Comparison of ENCODE assay signal across 20 cellular contexts in the genomic region with DNA sequence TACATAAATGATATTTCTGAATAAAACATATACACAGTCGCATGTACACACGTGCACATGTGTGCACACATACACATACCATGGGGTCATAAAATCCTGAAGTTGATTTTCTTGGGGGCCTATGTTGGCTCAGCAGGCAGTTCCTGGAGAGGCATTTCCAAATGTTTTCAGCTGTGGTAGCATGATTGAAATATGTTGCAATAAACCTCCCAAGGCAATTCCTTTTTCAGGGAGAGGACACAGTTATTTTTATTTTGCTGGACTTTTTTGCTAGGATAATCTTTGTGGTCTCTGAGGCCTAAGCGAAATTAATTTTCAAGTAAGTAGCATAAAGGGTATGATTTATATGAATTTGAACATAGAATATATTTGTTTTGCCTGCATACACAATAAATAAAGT.
DNase-seq lines count a peak whose midpoint lies in the region; ATAC-seq, FAIRE-seq and TF ChIP-seq lines count a peak whose summit lies in the region.
"Had no signal": no experiment of that assay in that cellular context is flagged by ENCODE, and none has a peak within 500 bp of the region (broad histone marks: within the 10 kb centered on the region; RNA-seq: fewer than 3 reads in every experiment).

No MANE protein-coding gene starts in this region.

- no peak for TF ChIP-seq POLR2A in HepG2 (IDR thresholded peaks at IDR 0.05; ENCODE audit: insufficient read depth in 1 of 2, low read depth in 2 of 2, low read length in 2 of 2)
- no peak for TF ChIP-seq POLR2A in right lobe of liver (IDR thresholded peaks at IDR 0.05)

- H3K4me3 Mint-ChIP-seq in neural crest cell: no peak overlapping the region
- H3K4me3 Mint-ChIP-seq: CD4-positive, alpha-beta T cell; GM23338 had no signal

- TF ChIP-seq EP300 in HepG2 (IDR thresholded peaks at IDR 0.05; ENCODE audit: low read depth in 2 of 2, low read length in 2 of 2) (no peak), HepG2 (CRISPR knock-in tag; IDR thresholded peaks at IDR 0.05; ENCODE audit: borderline replicate concordance) (no peak)

- intact Hi-C loops in HepG2 (cut with micrococcal nuclease; ENCODE audit: unreplicated experiment) (no loop called here), right lobe of liver (cut with DNase I) (no loop called here)

- peaks cover 11% of the 10 kb centered on the region for H3K4me1 Mint-ChIP-seq in neural crest cell

- H3K79me2 ChIP-seq in HepG2 (ENCODE audit: insufficient read depth, low read length): no peaks in the 10 kb centered on the region

- H3K4me2 ChIP-seq in HepG2 (ENCODE audit: low read depth, low read length): no peak overlapping the region
- H3K4me2 ChIP-seq: A549, GM23338 had no signal

- H3K4me1 ChIP-seq in HepG2 (ENCODE audit: insufficient read depth, low read length) (no peaks in the 10 kb centered on the region), right lobe of liver (peaks cover 0 to 5% (median 0%) of the 10 kb centered on the region in 4 donors), adipocyte (ENCODE audit: control insufficient read depth, insufficient read depth, low read length) (peaks cover 21% of the 10 kb centered on the region)
- H3K4me1 ChIP-seq: Caco-2 had no signal

- TF ChIP-seq RAD21 in HepG2 (CRISPR knock-in tag; IDR thresholded peaks at IDR 0.05): no peak

- H4K20me1 ChIP-seq in HepG2 (ENCODE audit: insufficient read depth, low read length): no peaks in the 10 kb centered on the region

- H3K4me3 ChIP-seq in HepG2 (replicated peaks in 1 of 3; ENCODE audit: insufficient read depth in 1 of 3, low read depth in 2 of 3, low read length in 3 of 3): no peak overlapping the region
- H3K4me3 ChIP-seq in right lobe of liver: no peak overlapping the region
- no peak overlapping the region for H3K4me3 ChIP-seq in adipocyte (ENCODE audit: low read length)
- H3K4me3 ChIP-seq: A549, GM23338 had no signal

- no peaks in the 10 kb centered on the region for H3K36me3 Mint-ChIP-seq in neural crest cell (ENCODE audit: low read depth)

- FAIRE-seq in HepG2 (lab: Jason Lieb, UNC) (no peak), urothelium cell line (lab: Jason Lieb, UNC) (no peak)
- FAIRE-seq: D721Med, G401.6, GM12891, GM19239, H54 had no signal

- H3K36me3 ChIP-seq in HepG2 (replicated peaks in 1 of 2; ENCODE audit: control insufficient read depth in 1 of 2, insufficient read depth in 2 of 2, low read length in 2 of 2) (peaks cover 0 to 7% of the 10 kb centered on the region in 2 experiments; a peak in 3 of 5 replicates), right lobe of liver (no peaks in the 10 kb centered on the region), adipocyte (ENCODE audit: control insufficient read depth, insufficient read depth, low read length, severe bottlenecking) (no peaks in the 10 kb centered on the region)

- H3K27ac ChIP-seq in HepG2 (ENCODE audit: extremely low read length, insufficient read depth, low read length) (no peak overlapping the region), right lobe of liver (no peak overlapping the region)
- H3K27ac ChIP-seq: A549, C4-2B, HL-60 had no signal

- ATAC-seq in HepG2: no peak
- ATAC-seq in right lobe of liver: no peak
- ATAC-seq: A549, GM23338 had no signal

- DNase-seq in HepG2 (ENCODE audit: low spot score) (no peak), right lobe of liver (no peak), adipocyte (ENCODE audit: low read depth) (peak; percentile 75), neural crest cell (ENCODE audit: low read depth, low spot score) (no peak), NCI-H510A treated with DMSO at 0.1 percent for 48 hours (lab: John Stamatoyannopoulos, UW) (no peak), NCI-H146 treated with DMSO at 0.1 percent for 48 hours (lab: John Stamatoyannopoulos, UW; ENCODE audit: unreplicated experiment) (no peak), urothelium cell line (ENCODE audit: low spot score) (no peak)
- DNase-seq: AML-193; Caco-2; CD4-positive, alpha-beta T cell; HCEC 1CT had no signal

- H3K27me3 Mint-ChIP-seq in neural crest cell (ENCODE audit: low read depth): no peaks in the 10 kb centered on the region
- H3K27me3 Mint-ChIP-seq: CD4-positive, alpha-beta T cell had no signal

- no TSS peak for BruUV-seq in HepG2 (replicated peaks; lab: Mats Ljungman, UMichigan)

- in situ Hi-C loops in HepG2 (cut with HindIII; ENCODE audit: extremely low pct_ligation_motif_present, low pct_unique_long_range_greater_than_20kb): no loop called here

- H2AFZ ChIP-seq in HepG2 (ENCODE audit: low read length): no peak overlapping the region
- H2AFZ ChIP-seq: GM23338 had no signal

- POLR2A ChIA-PET in HepG2 (lab: Yijun Ruan, JAX): no interaction called here

- H3K9ac ChIP-seq in HepG2 (ENCODE audit: insufficient read depth, low read depth, low read length): no peak overlapping the region
- no peak overlapping the region for H3K9ac ChIP-seq in adipocyte (ENCODE audit: low read length)

- H3K27me3 ChIP-seq in HepG2 (ENCODE audit: control insufficient read depth in 1 of 2, insufficient read depth in 2 of 2, low read length in 2 of 2): no peaks in the 10 kb centered on the region
- H3K27me3 ChIP-seq in right lobe of liver: no peaks in the 10 kb centered on the region
- H3K27me3 ChIP-seq in adipocyte (replicated peaks; ENCODE audit: control insufficient read depth, insufficient read depth, low read length): no peaks in the 10 kb centered on the region

- no peaks in the 10 kb centered on the region for H3K9me3 ChIP-seq in HepG2 (ENCODE audit: low read length)
- no peaks in the 10 kb centered on the region for H3K9me3 ChIP-seq in right lobe of liver
- H3K9me3 ChIP-seq in adipocyte (ENCODE audit: control insufficient read depth, low read length): no peaks in the 10 kb centered on the region
- H3K9me3 ChIP-seq: A549, Caco-2 had no signal

- CTCF ChIA-PET in HepG2 (lab: Yijun Ruan, JAX; ENCODE audit: low intra/inter-chr PET ratio, low total read pairs): no interaction called here

- WGBS in HepG2 (ENCODE audit: low lambda C conversion rate): 99% methylated on average over 3 of the region's 3 CpGs
- WGBS in right lobe of liver (ENCODE audit: insufficient coverage, low coverage, low lambda C conversion rate, missing lambda C conversion rate): 88% methylated on average over 3 of the region's 3 CpGs

- peak overlapping the region; percentile 82 for H3K27ac Mint-ChIP-seq in neural crest cell (ENCODE audit: unreplicated experiment)
- H3K27ac Mint-ChIP-seq: CD4-positive, alpha-beta T cell; GM23338 had no signal

- no peaks in the 10 kb centered on the region for H3K9me3 Mint-ChIP-seq in neural crest cell
- H3K9me3 Mint-ChIP-seq: CD4-positive, alpha-beta T cell; GM23338 had no signal

- TF ChIP-seq CTCF in HepG2 (CRISPR knock-in tag; IDR thresholded peaks at IDR 0.05): no peak
- no peak for TF ChIP-seq CTCF in right lobe of liver (IDR thresholded peaks at IDR 0.05)
- no peak for TF ChIP-seq CTCF in neural crest cell (conservative IDR thresholded peaks at IDR 0.05)

TF ChIP-seq in HepG2, 621 proteins besides CTCF, POLR2A, EP300 and RAD21:
- TF ChIP-seq STAG1 (CRISPR knock-in tag; IDR thresholded peaks at IDR 0.05) (no peak), CEBPB (IDR thresholded peaks at IDR 0.05; ENCODE audit: borderline replicate concordance, low read depth, low read length) (peak; percentile 41; the same call in 1 of the 2 replicates)
